In genomic region chr11:66480116-66480938, GRCh38 we compare ENCODE assay signal across 9 cellular contexts. TPM values are rescaled to one million over a fixed set of nuclear protein-coding genes. Genes with fewer than 3 reads are reported as not detected.
DNase-seq lines count a peak whose midpoint lies in the region; ATAC-seq, FAIRE-seq and TF ChIP-seq lines count a peak whose summit lies in the region.
"Had no signal": no experiment of that assay in that cellular context is flagged by ENCODE, and none has a peak within 500 bp of the region (broad histone marks: within the 10 kb centered on the region; RNA-seq: fewer than 3 reads in every experiment).

A gene with protein sequence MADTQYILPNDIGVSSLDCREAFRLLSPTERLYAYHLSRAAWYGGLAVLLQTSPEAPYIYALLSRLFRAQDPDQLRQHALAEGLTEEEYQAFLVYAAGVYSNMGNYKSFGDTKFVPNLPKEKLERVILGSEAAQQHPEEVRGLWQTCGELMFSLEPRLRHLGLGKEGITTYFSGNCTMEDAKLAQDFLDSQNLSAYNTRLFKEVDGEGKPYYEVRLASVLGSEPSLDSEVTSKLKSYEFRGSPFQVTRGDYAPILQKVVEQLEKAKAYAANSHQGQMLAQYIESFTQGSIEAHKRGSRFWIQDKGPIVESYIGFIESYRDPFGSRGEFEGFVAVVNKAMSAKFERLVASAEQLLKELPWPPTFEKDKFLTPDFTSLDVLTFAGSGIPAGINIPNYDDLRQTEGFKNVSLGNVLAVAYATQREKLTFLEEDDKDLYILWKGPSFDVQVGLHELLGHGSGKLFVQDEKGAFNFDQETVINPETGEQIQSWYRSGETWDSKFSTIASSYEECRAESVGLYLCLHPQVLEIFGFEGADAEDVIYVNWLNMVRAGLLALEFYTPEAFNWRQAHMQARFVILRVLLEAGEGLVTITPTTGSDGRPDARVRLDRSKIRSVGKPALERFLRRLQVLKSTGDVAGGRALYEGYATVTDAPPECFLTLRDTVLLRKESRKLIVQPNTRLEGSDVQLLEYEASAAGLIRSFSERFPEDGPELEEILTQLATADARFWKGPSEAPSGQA (plus strand): TSS chr11:66480434. CDS start chr11:66482201, 1,767 bp downstream.

- no peak for FAIRE-seq in kidney (lab: Jason Lieb, UNC)
- FAIRE-seq: colon had no signal

- TF ChIP-seq CTCF in AG09319 (IDR thresholded peaks at IDR 0.05; ENCODE audit: low read depth, low read length) (no peak), kidney (IDR thresholded peaks at IDR 0.05; ENCODE audit: borderline replicate concordance, extremely low read depth, insufficient read depth) (no peak)

- H3K9me3 ChIP-seq in kidney (ENCODE audit: control insufficient read depth in 1 of 2, low read length in 2 of 2): no peaks in the 10 kb centered on the region

- intact Hi-C loops in kidney (cut with DNase I): no loop called here

- H3K27ac ChIP-seq in kidney (ENCODE audit: low read depth in 2 of 2, low read length in 2 of 2): peak within 1 kb of the TSS; percentile 71 to 72

- peaks cover 10 to 11% of the 10 kb centered on the region in 2 donors for H3K4me1 ChIP-seq in kidney (ENCODE audit: control insufficient read depth in 1 of 2, insufficient read depth in 1 of 2, low read depth in 1 of 2, low read length in 2 of 2)

- ATAC-seq in GM19035 (IDR thresholded peaks at IDR 0.05; ENCODE audit: unreplicated experiment): peak; percentile 88
- peak; percentile 91 for ATAC-seq in HG03354 (IDR thresholded peaks at IDR 0.05; ENCODE audit: poor library complexity, severe bottlenecking, unreplicated experiment)

- H3K9ac ChIP-seq in kidney (ENCODE audit: low read length in 2 of 2): peak within 1 kb of the TSS; percentile 83 to 96

- DNase-seq in AG09319 (ENCODE audit: extremely low read depth, low read depth) (peak; percentile 91), NCI-H446 treated with DMSO at 0.1 percent for 48 hours (lab: John Stamatoyannopoulos, UW) (peak; percentile 93), cerebellar nuclear complex (lab: John Stamatoyannopoulos, UW) (peak; percentile 85 to 93), kidney (peak; percentile 99)
- peak; percentile 96 for DNase-seq in activated CD4-positive, CD25-positive, alpha-beta regulatory T cell treated with anti-CD3 and anti-CD28 coated beads, Interleukin-2, amount 50 U/mL, for 72 hours
- peak; percentile 99 for DNase-seq in stimulated activated CD4-positive, alpha-beta T cell treated with anti-CD3 and anti-CD28 coated beads, Interleukin-15, amount 100 ng/mL, for 24 hours

- H3K4me3 ChIP-seq in kidney (ENCODE audit: low read length in 2 of 2): peak within 1 kb of the TSS; percentile 68 to 83

- no peaks in the 10 kb centered on the region for H3K36me3 ChIP-seq in kidney (ENCODE audit: control insufficient read depth in 1 of 2, insufficient read depth in 2 of 2, low read length in 2 of 2)

RNA-seq across cellular contexts. Expression of the gene that starts here (rescaled TPM):
- 41.7 TPM for total RNA-seq in kidney
- polyA plus RNA-seq in kidney (ENCODE audit: insufficient read depth, low read depth, low replicate concordance): 32.9 TPM

Comparison
In these comparisons a context has a peak if more than half of its experiments do, and no peak if none do; other contexts are left out.
1. Peak in every context shown above with its lines: DNase-seq, ATAC-seq, H3K4me3 ChIP-seq and H3K27ac ChIP-seq.